1 cellular context compared by ENCODE assay signal in the genomic region with DNA sequence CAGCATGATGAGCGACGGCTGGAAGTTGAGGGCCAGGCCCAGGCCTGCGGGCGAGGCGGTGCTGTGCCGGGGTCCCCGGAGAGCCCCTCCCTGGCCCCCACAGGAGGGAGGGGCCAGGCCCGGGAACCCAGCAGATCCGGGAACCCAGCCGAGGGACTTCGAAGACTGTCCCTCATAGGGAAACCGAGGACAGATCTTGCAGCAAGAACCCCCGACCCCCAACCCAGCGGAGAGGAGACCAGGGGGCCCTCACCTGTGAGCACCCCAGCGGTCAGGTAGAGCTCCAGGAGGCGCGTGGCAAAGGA.
TF ChIP-seq lines count a peak whose summit lies in the region.

No MANE protein-coding gene starts in this region.

TF ChIP-seq in WTC11, 78 proteins besides CTCF, POLR2A, EP300 and RAD21 (continued from another document):
- TF ChIP-seq, protein P1, sequence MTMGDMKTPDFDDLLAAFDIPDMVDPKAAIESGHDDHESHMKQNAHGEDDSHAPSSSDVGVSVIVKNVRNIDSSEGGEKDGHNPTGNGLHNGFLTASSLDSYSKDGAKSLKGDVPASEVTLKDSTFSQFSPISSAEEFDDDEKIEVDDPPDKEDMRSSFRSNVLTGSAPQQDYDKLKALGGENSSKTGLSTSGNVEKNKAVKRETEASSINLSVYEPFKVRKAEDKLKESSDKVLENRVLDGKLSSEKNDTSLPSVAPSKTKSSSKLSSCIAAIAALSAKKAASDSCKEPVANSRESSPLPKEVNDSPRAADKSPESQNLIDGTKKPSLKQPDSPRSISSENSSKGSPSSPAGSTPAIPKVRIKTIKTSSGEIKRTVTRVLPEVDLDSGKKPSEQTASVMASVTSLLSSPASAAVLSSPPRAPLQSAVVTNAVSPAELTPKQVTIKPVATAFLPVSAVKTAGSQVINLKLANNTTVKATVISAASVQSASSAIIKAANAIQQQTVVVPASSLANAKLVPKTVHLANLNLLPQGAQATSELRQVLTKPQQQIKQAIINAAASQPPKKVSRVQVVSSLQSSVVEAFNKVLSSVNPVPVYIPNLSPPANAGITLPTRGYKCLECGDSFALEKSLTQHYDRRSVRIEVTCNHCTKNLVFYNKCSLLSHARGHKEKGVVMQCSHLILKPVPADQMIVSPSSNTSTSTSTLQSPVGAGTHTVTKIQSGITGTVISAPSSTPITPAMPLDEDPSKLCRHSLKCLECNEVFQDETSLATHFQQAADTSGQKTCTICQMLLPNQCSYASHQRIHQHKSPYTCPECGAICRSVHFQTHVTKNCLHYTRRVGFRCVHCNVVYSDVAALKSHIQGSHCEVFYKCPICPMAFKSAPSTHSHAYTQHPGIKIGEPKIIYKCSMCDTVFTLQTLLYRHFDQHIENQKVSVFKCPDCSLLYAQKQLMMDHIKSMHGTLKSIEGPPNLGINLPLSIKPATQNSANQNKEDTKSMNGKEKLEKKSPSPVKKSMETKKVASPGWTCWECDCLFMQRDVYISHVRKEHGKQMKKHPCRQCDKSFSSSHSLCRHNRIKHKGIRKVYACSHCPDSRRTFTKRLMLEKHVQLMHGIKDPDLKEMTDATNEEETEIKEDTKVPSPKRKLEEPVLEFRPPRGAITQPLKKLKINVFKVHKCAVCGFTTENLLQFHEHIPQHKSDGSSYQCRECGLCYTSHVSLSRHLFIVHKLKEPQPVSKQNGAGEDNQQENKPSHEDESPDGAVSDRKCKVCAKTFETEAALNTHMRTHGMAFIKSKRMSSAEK (CRISPR knock-in tag; IDR thresholded peaks at IDR 0.05; ENCODE audit: borderline replicate concordance) = no peak
- TF ChIP-seq, protein P2, sequence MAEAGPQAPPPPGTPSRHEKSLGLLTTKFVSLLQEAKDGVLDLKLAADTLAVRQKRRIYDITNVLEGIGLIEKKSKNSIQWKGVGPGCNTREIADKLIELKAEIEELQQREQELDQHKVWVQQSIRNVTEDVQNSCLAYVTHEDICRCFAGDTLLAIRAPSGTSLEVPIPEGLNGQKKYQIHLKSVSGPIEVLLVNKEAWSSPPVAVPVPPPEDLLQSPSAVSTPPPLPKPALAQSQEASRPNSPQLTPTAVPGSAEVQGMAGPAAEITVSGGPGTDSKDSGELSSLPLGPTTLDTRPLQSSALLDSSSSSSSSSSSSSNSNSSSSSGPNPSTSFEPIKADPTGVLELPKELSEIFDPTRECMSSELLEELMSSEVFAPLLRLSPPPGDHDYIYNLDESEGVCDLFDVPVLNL (CRISPR knock-in tag; IDR thresholded peaks at IDR 0.05; ENCODE audit: borderline replicate concordance, low read depth) = no peak
- TF ChIP-seq, protein P3, sequence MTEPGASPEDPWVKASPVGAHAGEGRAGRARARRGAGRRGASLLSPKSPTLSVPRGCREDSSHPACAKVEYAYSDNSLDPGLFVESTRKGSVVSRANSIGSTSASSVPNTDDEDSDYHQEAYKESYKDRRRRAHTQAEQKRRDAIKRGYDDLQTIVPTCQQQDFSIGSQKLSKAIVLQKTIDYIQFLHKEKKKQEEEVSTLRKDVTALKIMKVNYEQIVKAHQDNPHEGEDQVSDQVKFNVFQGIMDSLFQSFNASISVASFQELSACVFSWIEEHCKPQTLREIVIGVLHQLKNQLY (CRISPR knock-in tag; IDR thresholded peaks at IDR 0.05) = no peak
- TF ChIP-seq NFATC4 (CRISPR knock-in tag; IDR thresholded peaks at IDR 0.05) (no peak), EMX1 (CRISPR knock-in tag; IDR thresholded peaks at IDR 0.05) (no peak), KAT7 (CRISPR knock-in tag; IDR thresholded peaks at IDR 0.05; ENCODE audit: borderline replicate concordance) (no peak), FOXJ3 (CRISPR knock-in tag; IDR thresholded peaks at IDR 0.05; ENCODE audit: borderline replicate concordance) (no peak), ESRRA (CRISPR knock-in tag; IDR thresholded peaks at IDR 0.05; ENCODE audit: borderline replicate concordance) (no peak), ZNF396 (CRISPR knock-in tag; IDR thresholded peaks at IDR 0.05; ENCODE audit: borderline replicate concordance) (no peak), NR2C2 (CRISPR knock-in tag; IDR thresholded peaks at IDR 0.05) (no peak), OVOL2 (CRISPR knock-in tag; IDR thresholded peaks at IDR 0.05; ENCODE audit: borderline replicate concordance) (no peak), GRHL2 (CRISPR knock-in tag; IDR thresholded peaks at IDR 0.05; ENCODE audit: insufficient replicate concordance, severe bottlenecking) (no peak), PRRX2 (CRISPR knock-in tag; IDR thresholded peaks at IDR 0.05) (no peak), ETV6 (CRISPR knock-in tag; IDR thresholded peaks at IDR 0.05) (no peak), CBFB (CRISPR knock-in tag; IDR thresholded peaks at IDR 0.05; ENCODE audit: low read depth) (no peak)
- TF ChIP-seq, protein P4, sequence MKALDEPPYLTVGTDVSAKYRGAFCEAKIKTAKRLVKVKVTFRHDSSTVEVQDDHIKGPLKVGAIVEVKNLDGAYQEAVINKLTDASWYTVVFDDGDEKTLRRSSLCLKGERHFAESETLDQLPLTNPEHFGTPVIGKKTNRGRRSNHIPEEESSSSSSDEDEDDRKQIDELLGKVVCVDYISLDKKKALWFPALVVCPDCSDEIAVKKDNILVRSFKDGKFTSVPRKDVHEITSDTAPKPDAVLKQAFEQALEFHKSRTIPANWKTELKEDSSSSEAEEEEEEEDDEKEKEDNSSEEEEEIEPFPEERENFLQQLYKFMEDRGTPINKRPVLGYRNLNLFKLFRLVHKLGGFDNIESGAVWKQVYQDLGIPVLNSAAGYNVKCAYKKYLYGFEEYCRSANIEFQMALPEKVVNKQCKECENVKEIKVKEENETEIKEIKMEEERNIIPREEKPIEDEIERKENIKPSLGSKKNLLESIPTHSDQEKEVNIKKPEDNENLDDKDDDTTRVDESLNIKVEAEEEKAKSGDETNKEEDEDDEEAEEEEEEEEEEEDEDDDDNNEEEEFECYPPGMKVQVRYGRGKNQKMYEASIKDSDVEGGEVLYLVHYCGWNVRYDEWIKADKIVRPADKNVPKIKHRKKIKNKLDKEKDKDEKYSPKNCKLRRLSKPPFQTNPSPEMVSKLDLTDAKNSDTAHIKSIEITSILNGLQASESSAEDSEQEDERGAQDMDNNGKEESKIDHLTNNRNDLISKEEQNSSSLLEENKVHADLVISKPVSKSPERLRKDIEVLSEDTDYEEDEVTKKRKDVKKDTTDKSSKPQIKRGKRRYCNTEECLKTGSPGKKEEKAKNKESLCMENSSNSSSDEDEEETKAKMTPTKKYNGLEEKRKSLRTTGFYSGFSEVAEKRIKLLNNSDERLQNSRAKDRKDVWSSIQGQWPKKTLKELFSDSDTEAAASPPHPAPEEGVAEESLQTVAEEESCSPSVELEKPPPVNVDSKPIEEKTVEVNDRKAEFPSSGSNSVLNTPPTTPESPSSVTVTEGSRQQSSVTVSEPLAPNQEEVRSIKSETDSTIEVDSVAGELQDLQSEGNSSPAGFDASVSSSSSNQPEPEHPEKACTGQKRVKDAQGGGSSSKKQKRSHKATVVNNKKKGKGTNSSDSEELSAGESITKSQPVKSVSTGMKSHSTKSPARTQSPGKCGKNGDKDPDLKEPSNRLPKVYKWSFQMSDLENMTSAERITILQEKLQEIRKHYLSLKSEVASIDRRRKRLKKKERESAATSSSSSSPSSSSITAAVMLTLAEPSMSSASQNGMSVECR (CRISPR knock-in tag; IDR thresholded peaks at IDR 0.05; ENCODE audit: borderline replicate concordance) = no peak
- TF ChIP-seq, protein P5, sequence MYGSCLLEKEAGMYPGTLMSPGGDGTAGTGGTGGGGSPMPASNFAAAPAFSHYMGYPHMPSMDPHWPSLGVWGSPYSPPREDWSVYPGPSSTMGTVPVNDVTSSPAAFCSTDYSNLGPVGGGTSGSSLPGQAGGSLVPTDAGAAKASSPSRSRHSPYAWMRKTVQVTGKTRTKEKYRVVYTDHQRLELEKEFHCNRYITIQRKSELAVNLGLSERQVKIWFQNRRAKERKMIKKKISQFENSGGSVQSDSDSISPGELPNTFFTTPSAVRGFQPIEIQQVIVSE (CRISPR knock-in tag; IDR thresholded peaks at IDR 0.05; ENCODE audit: borderline replicate concordance) = no peak
- TF ChIP-seq, protein P6, sequence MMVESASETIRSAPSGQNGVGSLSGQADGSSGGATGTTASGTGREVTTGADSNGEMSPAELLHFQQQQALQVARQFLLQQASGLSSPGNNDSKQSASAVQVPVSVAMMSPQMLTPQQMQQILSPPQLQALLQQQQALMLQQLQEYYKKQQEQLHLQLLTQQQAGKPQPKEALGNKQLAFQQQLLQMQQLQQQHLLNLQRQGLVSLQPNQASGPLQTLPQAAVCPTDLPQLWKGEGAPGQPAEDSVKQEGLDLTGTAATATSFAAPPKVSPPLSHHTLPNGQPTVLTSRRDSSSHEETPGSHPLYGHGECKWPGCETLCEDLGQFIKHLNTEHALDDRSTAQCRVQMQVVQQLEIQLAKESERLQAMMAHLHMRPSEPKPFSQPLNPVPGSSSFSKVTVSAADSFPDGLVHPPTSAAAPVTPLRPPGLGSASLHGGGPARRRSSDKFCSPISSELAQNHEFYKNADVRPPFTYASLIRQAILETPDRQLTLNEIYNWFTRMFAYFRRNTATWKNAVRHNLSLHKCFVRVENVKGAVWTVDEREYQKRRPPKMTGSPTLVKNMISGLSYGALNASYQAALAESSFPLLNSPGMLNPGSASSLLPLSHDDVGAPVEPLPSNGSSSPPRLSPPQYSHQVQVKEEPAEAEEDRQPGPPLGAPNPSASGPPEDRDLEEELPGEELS (CRISPR knock-in tag; IDR thresholded peaks at IDR 0.05) = no peak
